28 cellular contexts compared by ENCODE assay signal in the genomic region with DNA sequence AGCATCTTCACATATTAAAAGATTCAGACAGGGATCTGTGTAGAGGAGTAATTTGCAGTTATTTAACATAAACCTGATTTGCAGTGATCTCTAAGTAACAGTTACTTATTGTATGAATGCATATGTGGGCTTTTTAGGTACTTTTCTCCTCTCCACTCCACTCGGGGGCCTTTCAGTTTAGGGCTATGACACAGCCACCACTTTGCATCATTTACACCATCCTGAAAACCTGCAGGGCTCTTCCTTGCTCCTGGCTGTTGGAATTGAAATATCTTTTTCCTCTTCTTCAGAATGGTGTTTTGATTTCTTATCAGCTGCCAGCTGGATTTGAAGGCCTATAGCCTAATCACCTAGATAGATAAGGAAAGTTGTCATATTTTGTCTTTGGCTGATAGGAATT.
"Had no signal": no experiment of that assay in that cellular context is flagged by ENCODE, and none has a peak within 500 bp of the region (broad histone marks: within the 10 kb centered on the region; RNA-seq: fewer than 3 reads in every experiment).

No MANE protein-coding gene starts in this region.

- H3K4me3 ChIP-seq: neural progenitor cell, ovary, psoas muscle, right lobe of liver, sigmoid colon, stomach, thoracic aorta, thyroid gland, tibial nerve, upper lobe of right lung, uterus had no signal

- H3K27ac ChIP-seq: neural progenitor cell, ovary, parathyroid adenoma, psoas muscle, right lobe of liver, sigmoid colon, stomach, thoracic aorta, thyroid gland, tibial nerve, upper lobe of right lung, uterus had no signal

- H3K4me1 Mint-ChIP-seq: natural killer cell; nephron; neural progenitor cell; stimulated activated effector memory CD8-positive, alpha-beta T cell treated with anti-CD3 and anti-CD28 coated beads, Interleukin-12 subunit alpha, Interleukin-12 subunit beta, amount 100 ng/mL, for 72 hours; stimulated activated naive B cell treated with anti-CD40 and anti-IgM and Interleukin-4, amounts not matched to agents 10 μg/mL and 1 μg/mL and 100 μg/mL, for 72 hours had no signal

- H3K27ac Mint-ChIP-seq: natural killer cell; neural progenitor cell; progenitor cell of endocrine pancreas; stimulated activated effector memory CD8-positive, alpha-beta T cell treated with anti-CD3 and anti-CD28 coated beads, Interleukin-12 subunit alpha, Interleukin-12 subunit beta, amount 100 ng/mL, for 72 hours; stimulated activated naive B cell treated with anti-CD40 and anti-IgM and Interleukin-4, amounts not matched to agents 10 μg/mL and 1 μg/mL and 100 μg/mL, for 72 hours; stimulated activated naive CD8-positive, alpha-beta T cell treated with anti-CD3 and anti-CD28 coated beads, Interleukin-15, Interleukin-2, amounts not matched to agents 100 ng/mL and 50 ng/mL, for 24 hours; type B pancreatic cell had no signal

- H3K27me3 Mint-ChIP-seq: progenitor cell of endocrine pancreas; stimulated activated naive B cell treated with anti-CD40 and anti-IgM and Interleukin-4, amounts not matched to agents 10 μg/mL and 1 μg/mL and 100 μg/mL, for 72 hours; stimulated activated naive CD8-positive, alpha-beta T cell treated with anti-CD3 and anti-CD28 coated beads, Interleukin-15, Interleukin-2, amounts not matched to agents 100 ng/mL and 50 ng/mL, for 24 hours; type B pancreatic cell had no signal

- DNase-seq: natural killer cell; occipital lobe; ovary; posterior cingulate gyrus; psoas muscle; right cardiac atrium; right lobe of liver; sigmoid colon; small intestine; stimulated activated CD4-positive, alpha-beta T cell treated with anti-CD3 and anti-CD28 coated beads, Interleukin-15, amount 100 ng/mL, for 24 hours; stimulated activated CD4-positive, alpha-beta T cell treated with anti-CD3 and anti-CD28 coated beads, Interleukin-2, amount 100 ng/mL, for 24 hours; stimulated activated CD4-positive, alpha-beta T cell treated with anti-CD3 and anti-CD28 coated beads, Interleukin-2, amount 100 ng/mL, for 48 hours; stimulated activated CD4-positive, alpha-beta T cell treated with anti-CD3 and anti-CD28 coated beads, Interleukin-4, amount 100 ng/mL, for 24 hours; stimulated activated naive B cell treated with anti-CD40 and anti-IgM and Interleukin-4, amounts not matched to agents 10 μg/mL and 1 μg/mL and 100 μg/mL, for 72 hours; stimulated activated naive CD4-positive, alpha-beta T cell treated with Interleukin-2 at 50 U/mL for 16 hours; stomach; thyroid gland; upper lobe of right lung; uterus had no signal

- H3K4me1 ChIP-seq: neural progenitor cell, parathyroid adenoma, psoas muscle, right lobe of liver, sigmoid colon, stomach, thyroid gland, tibial nerve, upper lobe of right lung, uterus had no signal

- H3K4me2 ChIP-seq: neural progenitor cell had no signal

- H3K9ac ChIP-seq: neural progenitor cell, parathyroid adenoma had no signal

- H2AFZ ChIP-seq: neural progenitor cell, parathyroid adenoma had no signal

- H3K27me3 ChIP-seq: neural progenitor cell, ovary, right lobe of liver, sigmoid colon, stomach, thyroid gland, tibial nerve, upper lobe of right lung, uterus had no signal

- H3K36me3 ChIP-seq: neural progenitor cell, ovary, right lobe of liver, sigmoid colon, stomach, thoracic aorta, thyroid gland, tibial nerve, upper lobe of right lung, uterus had no signal

- H3K36me3 Mint-ChIP-seq: natural killer cell; neural progenitor cell; stimulated activated effector memory CD8-positive, alpha-beta T cell treated with anti-CD3 and anti-CD28 coated beads, Interleukin-12 subunit alpha, Interleukin-12 subunit beta, amount 100 ng/mL, for 72 hours; stimulated activated naive B cell treated with anti-CD40 and anti-IgM and Interleukin-4, amounts not matched to agents 10 μg/mL and 1 μg/mL and 100 μg/mL, for 72 hours; type B pancreatic cell had no signal

- H3K9me3 Mint-ChIP-seq: nephron, neural progenitor cell, type B pancreatic cell had no signal

- H3K79me2 ChIP-seq: parathyroid adenoma had no signal

- H3K9me3 ChIP-seq: ovary, psoas muscle, right lobe of liver, sigmoid colon, stomach, thoracic aorta, thyroid gland, tibial nerve, upper lobe of right lung, uterus had no signal

- H3K4me3 Mint-ChIP-seq: natural killer cell; nephron; neural progenitor cell; stimulated activated effector memory CD8-positive, alpha-beta T cell treated with anti-CD3 and anti-CD28 coated beads, Interleukin-12 subunit alpha, Interleukin-12 subunit beta, amount 100 ng/mL, for 72 hours; stimulated activated naive B cell treated with anti-CD40 and anti-IgM and Interleukin-4, amounts not matched to agents 10 μg/mL and 1 μg/mL and 100 μg/mL, for 72 hours; stimulated activated naive CD8-positive, alpha-beta T cell treated with anti-CD3 and anti-CD28 coated beads, Interleukin-15, Interleukin-2, amounts not matched to agents 100 ng/mL and 50 ng/mL, for 24 hours; type B pancreatic cell had no signal
